ENCODE assay signal across 1 cellular context in the genomic region with DNA sequence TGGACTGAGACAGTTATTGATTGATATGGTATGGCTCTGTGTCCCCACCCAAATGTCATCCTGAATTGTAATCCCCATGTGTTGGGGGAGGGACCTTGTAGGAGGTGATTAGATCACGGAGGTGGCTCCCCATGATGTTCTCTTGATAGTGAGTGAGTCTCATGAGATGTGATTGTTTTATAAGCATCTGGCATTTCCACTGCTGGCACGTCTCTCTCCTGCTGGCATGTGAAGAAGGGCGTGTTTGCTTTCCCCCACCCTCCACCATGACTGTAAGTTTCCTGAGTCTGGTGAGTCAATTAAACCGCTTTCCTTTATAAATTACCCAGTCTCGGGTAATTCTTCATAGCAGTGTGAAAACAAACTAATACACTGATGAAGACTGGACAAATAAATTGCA.
TF ChIP-seq lines count a peak whose summit lies in the region.

No MANE protein-coding gene starts in this region.

TF ChIP-seq in endothelial cell of umbilical vein, 7 proteins besides CTCF, POLR2A, EP300 and RAD21 (continued from another document):
- TF ChIP-seq EZH2 (IDR thresholded peaks at IDR 0.05; ENCODE audit: borderline replicate concordance, low read depth, low read length, severe bottlenecking) (no peak), GATA2 (IDR thresholded peaks at IDR 0.05; ENCODE audit: insufficient read depth, insufficient read length, low read depth, low read length) (no peak), FOS (IDR thresholded peaks at IDR 0.05; ENCODE audit: borderline replicate concordance, insufficient read depth, low read length) (no peak), MYC (IDR thresholded peaks at IDR 0.05; ENCODE audit: low read depth, low read length) (no peak)
